1 cellular context compared by ENCODE assay signal in genomic region chr2:47422016-47422415, GRCh38.
TF ChIP-seq lines count a peak whose summit lies in the region.

No MANE protein-coding gene starts in this region.

TF ChIP-seq in endothelial cell of umbilical vein, 7 proteins besides CTCF, POLR2A, EP300 and RAD21:
- no peak for TF ChIP-seq FOS (IDR thresholded peaks at IDR 0.05; ENCODE audit: borderline replicate concordance, insufficient read depth, low read length)
- TF ChIP-seq JUN (IDR thresholded peaks at IDR 0.05; ENCODE audit: borderline replicate concordance, insufficient read depth, insufficient read length, low read depth) = no peak
- TF ChIP-seq MYC (IDR thresholded peaks at IDR 0.05; ENCODE audit: low read depth, low read length) = no peak
- TF ChIP-seq MAX (IDR thresholded peaks at IDR 0.05; ENCODE audit: insufficient read depth, insufficient read length) = no peak
- no peak for TF ChIP-seq GATA2 (IDR thresholded peaks at IDR 0.05; ENCODE audit: insufficient read depth, insufficient read length, low read depth, low read length)
- no peak for TF ChIP-seq POLR2AphosphoS5 (IDR thresholded peaks at IDR 0.05; ENCODE audit: insufficient read depth, low read depth, low read length)
- no peak for TF ChIP-seq EZH2 (IDR thresholded peaks at IDR 0.05; ENCODE audit: borderline replicate concordance, low read depth, low read length, severe bottlenecking)
